8 cellular contexts compared by ENCODE assay signal in the genomic region with DNA sequence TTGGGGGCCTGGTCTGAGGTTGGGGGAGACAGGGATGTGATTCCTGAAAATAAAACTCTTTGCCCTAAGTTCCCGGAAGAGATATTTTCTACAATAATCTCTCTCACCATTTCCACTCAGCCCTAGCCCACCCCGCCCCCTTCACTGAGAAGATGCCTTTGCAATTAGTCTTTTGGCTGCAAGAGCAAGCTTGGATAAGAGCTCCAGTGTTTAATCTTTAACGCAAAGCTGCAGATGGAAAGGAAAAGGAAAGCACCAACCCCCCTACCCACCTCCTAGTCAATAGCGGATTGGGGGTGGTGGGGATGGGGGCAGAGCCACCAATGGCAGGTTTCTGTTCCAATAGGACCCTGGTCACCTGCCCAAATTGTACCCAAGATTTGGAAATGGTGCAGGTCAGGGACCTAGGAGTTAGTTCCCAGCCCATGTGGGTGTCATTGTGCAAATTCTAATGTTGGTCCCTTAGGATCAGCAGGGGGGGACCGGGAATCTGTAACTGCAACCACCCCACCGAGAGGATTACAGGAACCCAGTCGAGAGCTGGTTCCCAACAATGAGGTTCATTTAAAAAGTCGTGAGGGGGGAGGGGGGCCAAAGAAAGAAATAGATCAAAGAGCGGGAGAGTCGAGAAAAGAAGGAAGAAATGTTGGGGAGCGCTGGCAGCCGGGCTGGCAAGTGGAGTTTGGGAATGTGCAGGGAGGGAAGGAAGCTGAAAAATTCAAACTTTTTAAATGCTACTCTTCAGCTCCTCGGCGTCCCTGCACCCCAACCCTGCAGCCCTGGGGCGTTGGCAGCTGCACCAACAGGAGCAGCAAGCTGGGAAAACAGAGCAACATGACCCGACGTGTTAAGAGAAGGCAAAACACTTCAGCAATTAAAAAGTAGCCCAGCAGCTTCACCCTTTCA. TPM values are rescaled to one million over a fixed set of nuclear protein-coding genes. Genes with fewer than 3 reads are reported as not detected.
DNase-seq lines count a peak whose midpoint lies in the region; ATAC-seq and TF ChIP-seq lines count a peak whose summit lies in the region.

No MANE protein-coding gene starts in this region.

- TF ChIP-seq POLR2A in sigmoid colon (IDR thresholded peaks at IDR 0.05): peak; percentile 10 to 24

- H3K9me3 ChIP-seq in left ventricle myocardium inferior (replicated peaks) (no peaks in the 10 kb centered on the region), sigmoid colon (no peaks in the 10 kb centered on the region)

- H3K36me3 ChIP-seq in left ventricle myocardium inferior (peaks cover 40% of the 10 kb centered on the region), sigmoid colon (peaks cover 27 to 53% (median 35%) of the 10 kb centered on the region in 4 donors)

- H3K9me3 Mint-ChIP-seq in activated T-cell treated with anti-CD3 and anti-CD28 coated beads, Interleukin-2, amount 50 U/mL, for 4 hours: no peaks in the 10 kb centered on the region

- H3K27me3 ChIP-seq in left ventricle myocardium inferior (ENCODE audit: low read depth) (no peaks in the 10 kb centered on the region), sigmoid colon (no peaks in the 10 kb centered on the region)

- TF ChIP-seq CTCF in left ventricle myocardium inferior (IDR thresholded peaks at IDR 0.05; ENCODE audit: borderline replicate concordance): no peak
- no peak for TF ChIP-seq CTCF in sigmoid colon (IDR thresholded peaks at IDR 0.05)

- WGBS in sigmoid colon, 2 donors: 1 to 2% methylated on average over 17 of the region's 17 CpGs

- H3K4me3 ChIP-seq in left ventricle myocardium inferior: peak overlapping the region; percentile 96
- peak overlapping the region; percentile 76 to 88 (median 80) for H3K4me3 ChIP-seq in sigmoid colon

- DNase-seq in stimulated activated CD4-positive, alpha-beta T cell treated with anti-CD3 and anti-CD28 coated beads, Interleukin-1b, Interleukin-23, amount 100 ng/mL, for 48 hours: peak; percentile 28
- no peak for DNase-seq in stimulated activated CD4-positive, alpha-beta T cell treated with anti-CD3 and anti-CD28 coated beads, Interleukin-2, amount 100 ng/mL, for 48 hours
- DNase-seq in activated T-cell treated with anti-CD3 and anti-CD28 coated beads, Interleukin-2, amount 50 U/mL, for 4 hours: no peak
- DNase-seq in left ventricle myocardium inferior (no peak), sigmoid colon (no peak), HPDE6-E6E7 (ENCODE audit: extremely low spot score) (no peak), NCI-H1048 (lab: John Stamatoyannopoulos, UW) (no peak), OCI-M2 (lab: John Stamatoyannopoulos, UW; ENCODE audit: unreplicated experiment) (no peak)

- no peak for ATAC-seq in activated T-cell treated with anti-CD3 and anti-CD28 coated beads, Interleukin-2, amount 50 U/mL, for 4 hours

- no peaks in the 10 kb centered on the region for H3K27me3 Mint-ChIP-seq in activated T-cell treated with anti-CD3 and anti-CD28 coated beads, Interleukin-2, amount 50 U/mL, for 4 hours (ENCODE audit: low read depth)

- H3K27ac ChIP-seq in left ventricle myocardium inferior (replicated peaks) (peak overlapping the region; percentile 100), sigmoid colon (peak overlapping the region; percentile 98 to 100 (median 99))

- H3K4me1 ChIP-seq in left ventricle myocardium inferior: peaks cover 85% of the 10 kb centered on the region
- H3K4me1 ChIP-seq in sigmoid colon: peaks cover 0 to 35% (median 23%) of the 10 kb centered on the region in 4 donors

- intact Hi-C loops in left ventricle myocardium inferior (cut with micrococcal nuclease) (no loop called here), sigmoid colon (cut with DNase I) (loop anchor here (5.0 to 10.0 kb wide), 5 partner anchors 163 to 649 kb away; no protein-coding TSS in a partner anchor)

- no peak for TF ChIP-seq EP300 in sigmoid colon (IDR thresholded peaks at IDR 0.05)

- peaks cover 45% of the 10 kb centered on the region for H3K4me1 Mint-ChIP-seq in activated T-cell treated with anti-CD3 and anti-CD28 coated beads, Interleukin-2, amount 50 U/mL, for 4 hours (ENCODE audit: low read depth)

- peak overlapping the region; percentile 96 for H3K4me3 Mint-ChIP-seq in activated T-cell treated with anti-CD3 and anti-CD28 coated beads, Interleukin-2, amount 50 U/mL, for 4 hours

- peaks cover 43% of the 10 kb centered on the region for H3K36me3 Mint-ChIP-seq in activated T-cell treated with anti-CD3 and anti-CD28 coated beads, Interleukin-2, amount 50 U/mL, for 4 hours (ENCODE audit: insufficient read depth)

RNA-seq across cellular contexts. Expression of gene ZFP36L1, which starts 1.5 kb away (rescaled TPM):
- 100 to 1,000 TPM; 179 to 242 (median 210) TPM for total RNA-seq in activated T-cell treated with anti-CD3 and anti-CD28 coated beads, Interleukin-2, amount 50 U/mL, for 4 hours
- total RNA-seq in left ventricle myocardium inferior (48.0 TPM), sigmoid colon (100 to 1,000 TPM; 217 to 413 (median 239) TPM)
- 100 to 1,000 TPM in 1 of 3 donors, 10 to 100 TPM in 2; 26.6 to 141 (median 52.9) TPM for polyA plus RNA-seq in sigmoid colon
